ENCODE assay signal across 17 cellular contexts in the genomic region with DNA sequence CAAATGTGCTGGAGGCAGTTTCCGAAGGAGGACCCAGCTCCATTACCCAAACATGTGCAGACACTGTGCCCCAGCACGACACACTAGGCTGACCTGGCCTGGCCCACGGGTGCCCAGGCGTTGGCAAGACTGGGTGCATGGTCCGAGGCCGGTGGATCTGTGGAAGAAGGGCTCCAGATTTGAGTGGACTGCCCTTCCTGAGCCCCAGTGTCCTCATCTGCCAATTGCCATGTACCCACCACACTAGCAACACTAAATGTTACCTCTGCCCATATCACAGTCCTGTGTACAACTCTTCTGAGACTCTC.
"Had no signal": no experiment of that assay in that cellular context is flagged by ENCODE, and none has a peak within 500 bp of the region (broad histone marks: within the 10 kb centered on the region; RNA-seq: fewer than 3 reads in every experiment).

No MANE protein-coding gene starts in this region.

- ATAC-seq: activated T-cell treated with anti-CD3 and anti-CD28 coated beads, Interleukin-2, amount 50 U/mL, for 72 hours; body of pancreas; esophagus mucosa; heart right ventricle; right lobe of liver; Right ventricle myocardium inferior had no signal

- H3K27ac Mint-ChIP-seq: activated T-cell treated with anti-CD3 and anti-CD28 coated beads, Interleukin-2, amount 50 U/mL, for 72 hours had no signal

- H3K36me3 ChIP-seq: heart right ventricle, left ventricle myocardium inferior, neutrophil, right lobe of liver had no signal

- H3K9me3 ChIP-seq: body of pancreas, heart right ventricle, left ventricle myocardium inferior, neutrophil, right lobe of liver had no signal

- H3K27ac ChIP-seq: heart right ventricle, left ventricle myocardium inferior, neutrophil, right lobe of liver had no signal

- H3K9me3 Mint-ChIP-seq: activated T-cell treated with anti-CD3 and anti-CD28 coated beads, Interleukin-2, amount 50 U/mL, for 72 hours had no signal

- H3K27me3 ChIP-seq: body of pancreas, neutrophil, right lobe of liver had no signal

- DNase-seq: activated CD4-positive, CD25-positive, alpha-beta regulatory T cell; activated naive CD4-positive, alpha-beta T cell treated with Interleukin-2 at 50 U/mL for 16 hours; activated T-cell treated with anti-CD3 and anti-CD28 coated beads, Interleukin-2, amount 50 U/mL, for 72 hours; dermis blood vessel endothelial cell; heart right ventricle; kidney; left ventricle myocardium inferior; mesendoderm; right lobe of liver; stimulated activated CD4-positive, alpha-beta T cell treated with anti-CD3 and anti-CD28 coated beads, Interleukin-2, amount 100 ng/mL, for 48 hours; stimulated activated naive CD4-positive, alpha-beta T cell treated with Interleukin-2 at 50 U/mL for 16 hours; T-helper 2 cell; trophoblast cell had no signal

- H3K4me3 Mint-ChIP-seq: activated T-cell treated with anti-CD3 and anti-CD28 coated beads, Interleukin-2, amount 50 U/mL, for 72 hours had no signal

- H3K4me1 ChIP-seq: heart right ventricle, left ventricle myocardium inferior, right lobe of liver had no signal

- H3K4me3 ChIP-seq: body of pancreas, heart right ventricle, left ventricle myocardium inferior, right lobe of liver had no signal
